2 cellular contexts compared by ENCODE assay signal in genomic region chr2:10433948-10434884, GRCh38.
TF ChIP-seq lines count a peak whose summit lies in the region.

No MANE protein-coding gene starts in this region.

TF ChIP-seq in A549, 52 proteins besides CTCF, POLR2A, EP300 and RAD21 (continued from another document):
- TF ChIP-seq USF2 (IDR thresholded peaks at IDR 0.05) (no peak), MAFK (IDR thresholded peaks at IDR 0.05; ENCODE audit: partially characterized antibody) (no peak), MYC (IDR thresholded peaks at IDR 0.05; ENCODE audit: borderline replicate concordance, low read length) (no peak), NFE2L2 (conservative IDR thresholded peaks at IDR 0.05; ENCODE audit: low read length) (no peak), GATA3 (IDR thresholded peaks at IDR 0.05; ENCODE audit: borderline replicate concordance) (no peak), CBX2 (IDR thresholded peaks at IDR 0.05; ENCODE audit: borderline replicate concordance, low read depth) (no peak), JUNB (IDR thresholded peaks at IDR 0.05) (no peak), HOXA7 (CRISPR knock-in tag; IDR thresholded peaks at IDR 0.05) (no peak), NR3C1 (IDR thresholded peaks at IDR 0.05) (no peak), PBX3 (IDR thresholded peaks at IDR 0.05) (no peak)

TF ChIP-seq in HepG2, 621 proteins besides CTCF, POLR2A, EP300 and RAD21 (continued from another document and continues in another):
- TF ChIP-seq ZBED4 (CRISPR knock-in tag; IDR thresholded peaks at IDR 0.05; ENCODE audit: borderline replicate concordance), result no peak
- TF ChIP-seq ZNF546 (CRISPR knock-in tag; conservative IDR thresholded peaks at IDR 0.05), result no peak
- TF ChIP-seq IRF2 (CRISPR knock-in tag; IDR thresholded peaks at IDR 0.05), result no peak
- TF ChIP-seq ZNF292 (CRISPR knock-in tag; IDR thresholded peaks at IDR 0.05; ENCODE audit: borderline replicate concordance, low read depth), result no peak
- TF ChIP-seq AHDC1 (CRISPR knock-in tag; IDR thresholded peaks at IDR 0.05; ENCODE audit: borderline replicate concordance), result no peak
- TF ChIP-seq BRF2 (CRISPR knock-in tag; IDR thresholded peaks at IDR 0.05), result no peak
- no peak for TF ChIP-seq GLMP (CRISPR knock-in tag; IDR thresholded peaks at IDR 0.05; ENCODE audit: borderline replicate concordance)
- no peak for TF ChIP-seq KDM4B (CRISPR knock-in tag; IDR thresholded peaks at IDR 0.05)
- TF ChIP-seq BHLHE40 (IDR thresholded peaks at IDR 0.05; ENCODE audit: low read length), result no peak
- TF ChIP-seq PHB2 (IDR thresholded peaks at IDR 0.05; ENCODE audit: partially characterized antibody), result no peak
- TF ChIP-seq DRAP1 (CRISPR knock-in tag; IDR thresholded peaks at IDR 0.05), result no peak
- TF ChIP-seq ZNF205 (CRISPR knock-in tag; IDR thresholded peaks at IDR 0.05), result no peak
- no peak for TF ChIP-seq ZNF703 (CRISPR knock-in tag; IDR thresholded peaks at IDR 0.05; ENCODE audit: borderline replicate concordance)
- 0 out of 2 replicates have a peak, but pooled peaks have one; percentile 20 for TF ChIP-seq ZBTB7A (CRISPR knock-in tag; IDR thresholded peaks at IDR 0.05)
- TF ChIP-seq ZFP90 (CRISPR knock-in tag; IDR thresholded peaks at IDR 0.05; ENCODE audit: borderline replicate concordance), result no peak
- no peak for TF ChIP-seq AKAP8 (CRISPR knock-in tag; IDR thresholded peaks at IDR 0.05)
- TF ChIP-seq PRDM15 (CRISPR knock-in tag; IDR thresholded peaks at IDR 0.05), result no peak
- no peak for TF ChIP-seq NCOR1 (IDR thresholded peaks at IDR 0.05; ENCODE audit: borderline replicate concordance, low read length)
- TF ChIP-seq RFX5 (IDR thresholded peaks at IDR 0.05; ENCODE audit: low read depth, low read length), result no peak
- no peak for TF ChIP-seq ZBTB4 (CRISPR knock-in tag; IDR thresholded peaks at IDR 0.05; ENCODE audit: borderline replicate concordance)
- TF ChIP-seq BCLAF1 (IDR thresholded peaks at IDR 0.05), result no peak
- TF ChIP-seq TCF12 (IDR thresholded peaks at IDR 0.05), result no peak
- no peak for TF ChIP-seq TCF12 (CRISPR knock-in tag; IDR thresholded peaks at IDR 0.05)
- no peak for TF ChIP-seq ZBTB14 (CRISPR knock-in tag; IDR thresholded peaks at IDR 0.05)
- TF ChIP-seq ZNF580 (CRISPR knock-in tag; IDR thresholded peaks at IDR 0.05; ENCODE audit: borderline replicate concordance, low read depth), result no peak
- TF ChIP-seq ISX (CRISPR knock-in tag; conservative IDR thresholded peaks at IDR 0.05), result no peak
- no peak for TF ChIP-seq FOXO1 (CRISPR knock-in tag; IDR thresholded peaks at IDR 0.05)
